ENCODE assay signal across 13 cellular contexts in the genomic region with DNA sequence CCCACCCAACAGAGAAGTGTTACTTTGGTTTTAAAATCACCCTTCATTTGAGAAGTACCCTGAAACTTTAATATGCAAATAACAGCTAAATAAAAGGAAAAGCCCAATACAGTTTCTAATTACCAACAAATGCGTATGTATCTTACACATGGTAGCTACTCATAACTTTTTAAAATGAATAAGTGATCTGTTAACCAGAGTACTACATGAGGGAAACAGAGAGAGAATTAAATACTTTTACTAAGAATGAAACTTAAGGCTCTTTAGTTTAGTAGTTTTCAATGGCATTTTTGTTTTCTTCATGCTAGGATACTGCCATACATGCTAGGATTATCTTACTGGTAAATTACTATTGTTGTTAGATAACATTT. TPM values are rescaled to one million over a fixed set of nuclear protein-coding genes. Genes with fewer than 3 reads are reported as not detected.
DNase-seq lines count a peak whose midpoint lies in the region; ATAC-seq and TF ChIP-seq lines count a peak whose summit lies in the region.
"Had no signal": no experiment of that assay in that cellular context is flagged by ENCODE, and none has a peak within 500 bp of the region (broad histone marks: within the 10 kb centered on the region; RNA-seq: fewer than 3 reads in every experiment).

No MANE protein-coding gene starts in this region.

- H3K27me3 ChIP-seq in Peyer's patch (no peaks in the 10 kb centered on the region), left lung (no peaks in the 10 kb centered on the region)
- H3K27me3 ChIP-seq: pancreas, testis had no signal

- no peak for TF ChIP-seq POLR2A in Peyer's patch (IDR thresholded peaks at IDR 0.05)

- H3K36me3 ChIP-seq in Peyer's patch (no peaks in the 10 kb centered on the region), left lung (no peaks in the 10 kb centered on the region)
- H3K36me3 ChIP-seq: pancreas had no signal

- H3K27ac ChIP-seq in C4-2B = peak overlapping the region; percentile 78
- H3K27ac ChIP-seq in Peyer's patch = peak overlapping the region; percentile 54 to 78 (median 72)
- H3K27ac ChIP-seq in left lung = peak overlapping the region; percentile 73 to 90
- no peak overlapping the region for H3K27ac ChIP-seq in substantia nigra (ENCODE audit: low read depth, low read length, poor library complexity, severe bottlenecking)
- H3K27ac ChIP-seq: testis had no signal

- intact Hi-C loops in left lung (cut with DNase I) = no loop called here

- H3K4me3 ChIP-seq in Peyer's patch (no peak overlapping the region), left lung (no peak overlapping the region)
- H3K4me3 ChIP-seq: pancreas, testis had no signal

- H3K4me1 ChIP-seq in Peyer's patch (peaks cover 0 to 38% (median 9%) of the 10 kb centered on the region in 4 donors), left lung (peaks cover 18 to 33% of the 10 kb centered on the region in 2 donors)
- H3K4me1 ChIP-seq: testis had no signal

- ATAC-seq in GM19025 (IDR thresholded peaks at IDR 0.05; ENCODE audit: low read depth, unreplicated experiment) (peak; percentile 15), left lung (no peak), GM19395 (IDR thresholded peaks at IDR 0.05; ENCODE audit: unreplicated experiment) (no peak)

- no peak for DNase-seq in Peyer's patch
- DNase-seq in left lung = no peak
- no peak for DNase-seq in germinal center (ENCODE audit: low spot score)
- DNase-seq in SK-N-DZ (ENCODE audit: low spot score) = no peak
- DNase-seq in substantia nigra (lab: John Stamatoyannopoulos, UW) = no peak
- DNase-seq: caudate nucleus; NCI-H187; pancreas; stimulated activated CD4-positive, alpha-beta T cell treated with anti-CD3 and anti-CD28 coated beads, Interleukin-4, amount 100 ng/mL, for 24 hours; testis had no signal

- TF ChIP-seq CTCF in C4-2B (conservative IDR thresholded peaks at IDR 0.05) (no peak), Peyer's patch (IDR thresholded peaks at IDR 0.05) (no peak), left lung (IDR thresholded peaks at IDR 0.05) (no peak)

- H3K9me3 ChIP-seq in Peyer's patch (no peaks in the 10 kb centered on the region), left lung (no peaks in the 10 kb centered on the region)
- H3K9me3 ChIP-seq: pancreas, testis had no signal

RNA-seq across cellular contexts. Expression of a gene that starts 39.1 kb away (rescaled TPM):
- total RNA-seq in Peyer's patch (100 to 1,000 TPM in 3 of 4 donors, 10 to 100 TPM in 1; 31.4 to 273 (median 211) TPM), left lung (100 to 1,000 TPM in 1 of 2 donors, 10 to 100 TPM in 1; 41.4 to 122 TPM)
- 1.0 and 2.0 TPM in 2 replicates for polyA plus RNA-seq in SK-N-DZ (2014; cell fraction: cytosol; rRNA removed)
- polyA plus RNA-seq in SK-N-DZ (2014; cell fraction: nucleus; rRNA removed) = 5.0 and 6.6 TPM in 2 replicates
